In the genomic region with DNA sequence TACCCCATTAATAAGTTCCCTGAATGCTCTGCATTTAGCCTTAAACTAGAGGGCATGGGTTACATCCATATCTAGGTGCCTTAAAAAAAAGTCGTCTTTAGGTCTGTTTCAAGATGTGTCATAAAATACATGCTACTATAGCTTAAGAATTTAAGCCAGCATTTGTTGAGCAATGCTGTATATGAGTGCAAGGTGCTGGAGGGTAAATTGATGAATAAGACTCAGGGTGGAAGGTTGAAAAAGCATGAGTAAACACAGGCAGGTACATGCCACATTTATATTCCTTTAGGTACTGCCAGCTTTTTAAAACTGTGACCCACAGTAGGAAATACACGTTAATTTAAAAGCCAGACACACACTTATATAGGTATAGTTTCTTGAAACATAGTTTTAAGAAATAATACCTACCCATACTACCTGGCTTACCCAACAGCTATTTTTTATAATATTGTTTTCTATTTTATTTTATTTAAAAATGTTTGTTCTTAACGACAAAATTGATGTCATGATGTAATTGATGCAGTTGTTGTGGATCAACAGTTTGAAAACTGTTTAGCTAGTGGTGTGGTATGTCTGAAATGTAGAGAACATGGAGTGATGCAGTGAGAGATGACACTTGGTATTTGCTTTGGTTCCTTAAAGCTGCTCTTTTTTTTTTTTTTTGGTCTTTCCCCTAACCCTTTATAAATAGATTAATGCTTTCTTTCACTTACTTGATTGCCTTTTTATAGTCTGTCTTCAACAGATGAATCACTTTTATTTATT, we compare ENCODE assay signal across 1 cellular context.
TF ChIP-seq lines count a peak whose summit lies in the region.

No MANE protein-coding gene starts in this region.

TF ChIP-seq in WTC11, 78 proteins besides CTCF, POLR2A, EP300 and RAD21 (continued from another document):
- TF ChIP-seq ZNF121 (CRISPR knock-in tag; IDR thresholded peaks at IDR 0.05) (no peak), OVOL2 (CRISPR knock-in tag; IDR thresholded peaks at IDR 0.05; ENCODE audit: borderline replicate concordance) (no peak), GTF2I (CRISPR knock-in tag; conservative IDR thresholded peaks at IDR 0.05) (no peak), HMGA2 (CRISPR knock-in tag; IDR thresholded peaks at IDR 0.05) (no peak), ELF4 (CRISPR knock-in tag; IDR thresholded peaks at IDR 0.05; ENCODE audit: low read depth) (no peak), SMAD3 (CRISPR knock-in tag; IDR thresholded peaks at IDR 0.05; ENCODE audit: borderline replicate concordance) (no peak), SMAD4 (CRISPR knock-in tag; IDR thresholded peaks at IDR 0.05) (no peak), ERG (CRISPR knock-in tag; IDR thresholded peaks at IDR 0.05) (no peak), AR (CRISPR knock-in tag; IDR thresholded peaks at IDR 0.05) (no peak), TCF7 (CRISPR knock-in tag; IDR thresholded peaks at IDR 0.05; ENCODE audit: low read depth) (no peak), IRF1 (CRISPR knock-in tag; IDR thresholded peaks at IDR 0.05) (no peak), IRF2 (CRISPR knock-in tag; IDR thresholded peaks at IDR 0.05; ENCODE audit: borderline replicate concordance, low read depth) (no peak), USF2 (CRISPR knock-in tag; IDR thresholded peaks at IDR 0.05) (no peak), CREM (CRISPR knock-in tag; IDR thresholded peaks at IDR 0.05) (no peak)
- TF ChIP-seq, protein P1, sequence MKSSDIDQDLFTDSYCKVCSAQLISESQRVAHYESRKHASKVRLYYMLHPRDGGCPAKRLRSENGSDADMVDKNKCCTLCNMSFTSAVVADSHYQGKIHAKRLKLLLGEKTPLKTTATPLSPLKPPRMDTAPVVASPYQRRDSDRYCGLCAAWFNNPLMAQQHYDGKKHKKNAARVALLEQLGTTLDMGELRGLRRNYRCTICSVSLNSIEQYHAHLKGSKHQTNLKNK (CRISPR knock-in tag; IDR thresholded peaks at IDR 0.05) = no peak
